In genomic region chr6:30212865-30213653, GRCh38 we compare ENCODE assay signal across 8 cellular contexts. TPM values are rescaled to one million over a fixed set of nuclear protein-coding genes. Genes with fewer than 3 reads are reported as not detected.
A peak's percentile ranks its signal among the peaks of the same experiment; 100 is the strongest.
DNase-seq lines count a peak whose midpoint lies in the region; ATAC-seq, FAIRE-seq and TF ChIP-seq lines count a peak whose summit lies in the region.

TRIM26 (minus strand) TSS chr6:30213406; CDS start chr6:30199103, 14,303 bp downstream.

- intact Hi-C loops in adrenal gland (cut with DNase I) (no loop called here), heart left ventricle (cut with DNase I) (loop anchor here in 3 of 10 donors (5.0 to 10.0 kb wide), 3 partner anchors 112 to 182 kb away; partner anchors contain the start of gene TRIM39 (in 3 of the 3))

- H3K27me3 ChIP-seq in adrenal gland (no peaks in the 10 kb centered on the region), heart left ventricle (no peaks in the 10 kb centered on the region)

- H3K9me3 ChIP-seq in adrenal gland (replicated peaks in 1 of 3) (no peaks in the 10 kb centered on the region), heart left ventricle (no peaks in the 10 kb centered on the region)

- peak; percentile 97 for FAIRE-seq in GM12892 (lab: Jason Lieb, UNC)

- peak within 1 kb of the TSS; percentile 99 for H3K27ac Mint-ChIP-seq in type B pancreatic cell

- peak within 1 kb of the TSS; percentile 92 for H3K4me3 Mint-ChIP-seq in type B pancreatic cell

- peak within 1 kb of the TSS; percentile 78 to 99 (median 98) for H3K27ac ChIP-seq in adrenal gland
- peak within 1 kb of the TSS; percentile 85 to 99 (median 97) for H3K27ac ChIP-seq in heart left ventricle

- H3K4me1 Mint-ChIP-seq in type B pancreatic cell (ENCODE audit: unreplicated experiment), result peaks cover 41% of the 10 kb centered on the region

- ATAC-seq in HG02852 (IDR thresholded peaks at IDR 0.05; ENCODE audit: unreplicated experiment) (peak; percentile 81), heart left ventricle (peak; percentile 96 to 99 (median 97))

- WGBS in adrenal gland, 4 donors, result 0% methylated on average over 25 to 59 of the region's 59 CpGs
- WGBS in heart left ventricle, 4 donors, result 0 to 1% (median 0%) methylated on average over 48 to 59 of the region's 59 CpGs

- H3K36me3 Mint-ChIP-seq in type B pancreatic cell, result peaks cover 11% of the 10 kb centered on the region

- H3K4me1 ChIP-seq in adrenal gland (replicated peaks in 1 of 2) (peaks cover 15 to 19% of the 10 kb centered on the region in 2 donors), heart left ventricle (peaks cover 2 to 46% (median 30%) of the 10 kb centered on the region in 12 donors)

- H3K4me3 ChIP-seq in adrenal gland (peak within 1 kb of the TSS; percentile 17 to 78 (median 68)), heart left ventricle (peak within 1 kb of the TSS; percentile 55 to 98 (median 83))

- H3K27me3 Mint-ChIP-seq in type B pancreatic cell, result no peaks in the 10 kb centered on the region

- DNase-seq in GM12892 (ENCODE audit: insufficient read length), result peak; percentile 92
- peak; percentile 96 for DNase-seq in NCI-H146 (lab: John Stamatoyannopoulos, UW)
- DNase-seq in T-helper 1 cell, result peak; percentile 92 to 98 (median 95)
- DNase-seq in adrenal gland, result peak; percentile 98 to 99 (median 98)
- peak; percentile 98 for DNase-seq in heart left ventricle
- peak; percentile 97 for DNase-seq in pons (ENCODE audit: low spot score)
- peak; percentile 97 for DNase-seq in type B pancreatic cell (ENCODE audit: extremely low spot score, unreplicated experiment)

- H3K36me3 ChIP-seq in adrenal gland (replicated peaks in 1 of 2), result no peaks in the 10 kb centered on the region
- no peaks in the 10 kb centered on the region for H3K36me3 ChIP-seq in heart left ventricle

- TF ChIP-seq CTCF in adrenal gland (IDR thresholded peaks at IDR 0.05), result no peak
- no peak for TF ChIP-seq CTCF in heart left ventricle (IDR thresholded peaks at IDR 0.05)
- no peak for TF ChIP-seq CTCF in type B pancreatic cell (conservative IDR thresholded peaks at IDR 0.05)

- TF ChIP-seq POLR2A in GM12892 (IDR thresholded peaks at IDR 0.05; ENCODE audit: low read depth, low read length), result peak; percentile 94
- TF ChIP-seq POLR2A in adrenal gland (IDR thresholded peaks at IDR 0.05), result peak; percentile 95 to 99
- TF ChIP-seq POLR2A in heart left ventricle (IDR thresholded peaks at IDR 0.05), result peak; percentile 94 to 99

- H3K9me3 Mint-ChIP-seq in type B pancreatic cell, result no peaks in the 10 kb centered on the region

RNA-seq across cellular contexts. Expression of gene TRIM26, which starts in this region (rescaled TPM):
- polyA plus RNA-seq in GM12892 (2012; ENCODE audit: missing spikeins), result 22.7 TPM
- total RNA-seq in adrenal gland (10 to 100 TPM; 32.7 to 49.6 (median 40.7) TPM), heart left ventricle (10 to 100 TPM; 19.1 to 37.4 (median 24.5) TPM), type B pancreatic cell (ENCODE audit: low replicate concordance) (46.3 and 76.5 TPM in 2 replicates)
- polyA plus RNA-seq in adrenal gland (10 to 100 TPM; 25.8 to 37.3 (median 34.8) TPM), heart left ventricle (10 to 100 TPM; 15.1 to 31.8 TPM)

Comparison
In these comparisons a context has a peak if more than half of its experiments do, and no peak if none do; other contexts are left out.
1. Peak in every context shown above with its lines: DNase-seq, ATAC-seq, H3K4me3 ChIP-seq and H3K27ac ChIP-seq.